ENCODE assay signal across 10 cellular contexts in the genomic region with DNA sequence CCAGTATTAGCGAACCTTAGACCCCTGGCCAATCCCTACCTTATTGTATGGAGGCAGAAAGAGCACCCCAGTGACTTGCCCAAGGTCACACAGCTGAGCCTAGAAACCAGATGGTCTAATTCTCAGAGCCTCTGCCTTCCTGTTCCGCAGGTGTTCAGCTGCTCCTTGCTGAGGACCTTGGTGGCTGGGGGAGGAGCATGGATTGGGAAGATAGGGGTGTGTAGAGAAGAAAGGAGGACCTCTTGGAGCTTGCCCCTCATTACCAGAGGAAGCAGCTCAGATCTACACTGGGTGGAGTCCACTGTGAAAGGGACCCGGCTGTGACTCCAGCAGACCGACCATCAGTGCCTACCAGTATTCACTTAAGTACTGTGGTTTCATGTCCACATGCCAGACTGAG. TPM values are rescaled to one million over a fixed set of nuclear protein-coding genes. Genes with fewer than 3 reads are reported as not detected.
DNase-seq lines count a peak whose midpoint lies in the region; ATAC-seq and TF ChIP-seq lines count a peak whose summit lies in the region.
"Had no signal": no experiment of that assay in that cellular context is flagged by ENCODE, and none has a peak within 500 bp of the region (broad histone marks: within the 10 kb centered on the region; RNA-seq: fewer than 3 reads in every experiment).

No MANE protein-coding gene starts in this region.

- no peak overlapping the region for H2BK120ac ChIP-seq in mesenchymal stem cell (ENCODE audit: low read depth, low read length)

- no peak overlapping the region for H3K23ac ChIP-seq in mesenchymal stem cell (ENCODE audit: low read length in 2 of 2)

- H2AFZ ChIP-seq in mesenchymal stem cell (ENCODE audit: low read depth, low read length) = no peak overlapping the region

- peaks cover 20% of the 10 kb centered on the region for H3K36me3 Mint-ChIP-seq in activated B cell treated with CpG ODN at 0.5 μM for 24 hours (ENCODE audit: low read depth)

- DNase-seq in right atrium auricular region (ENCODE audit: low spot score) = no peak
- DNase-seq in cardiac septum (ENCODE audit: low spot score) = no peak
- no peak for DNase-seq in activated B cell treated with CpG ODN at 0.5 μM for 24 hours
- no peak for DNase-seq in mesenchymal stem cell
- no peak for DNase-seq in upper lobe of right lung
- no peak for DNase-seq in GM13976 (ENCODE audit: low spot score)
- DNase-seq in LoVo (ENCODE audit: low spot score) = no peak
- DNase-seq: NCI-H1930 had no signal

- in situ Hi-C loops in GM13976 (cut with MboI; ENCODE audit: low sequenced_read_pairs, unreplicated experiment) = no loop called here

- H3K4ac ChIP-seq in mesenchymal stem cell (ENCODE audit: low read depth in 1 of 2, low read length in 2 of 2) = peak overlapping the region; percentile 12 to 13

- H3K9me3 Mint-ChIP-seq in activated B cell treated with CpG ODN at 0.5 μM for 24 hours = no peaks in the 10 kb centered on the region

- peak overlapping the region; percentile 27 for H3K27ac Mint-ChIP-seq in activated B cell treated with CpG ODN at 0.5 μM for 24 hours

- H2BK12ac ChIP-seq in mesenchymal stem cell (ENCODE audit: low read length in 2 of 2) = peak overlapping the region; percentile 31 to 32

- H3K4me2 ChIP-seq in mesenchymal stem cell (ENCODE audit: low read length, poor library complexity, severe bottlenecking) = peak overlapping the region; percentile 58

- no peak overlapping the region for H3K14ac ChIP-seq in mesenchymal stem cell (ENCODE audit: low read length in 2 of 2)

- H4K91ac ChIP-seq in mesenchymal stem cell (ENCODE audit: low read length) = peak overlapping the region; percentile 28

- no peak overlapping the region for H3K9ac ChIP-seq in mesenchymal stem cell (ENCODE audit: low read length)

- intact Hi-C loops in cardiac septum (cut with DNase I) = no loop called here
- intact Hi-C loops in activated B cell treated with CpG ODN at 0.5 μM for 24 hours (cut with micrococcal nuclease) = loop anchor here (1.0 kb wide), 4 partner anchors 13 to 226 kb away; a partner anchor contains a TSS
- intact Hi-C loops in upper lobe of right lung (cut with DNase I) = no loop called here

- no peaks in the 10 kb centered on the region for H3K27me3 Mint-ChIP-seq in activated B cell treated with CpG ODN at 0.5 μM for 24 hours

- H2BK5ac ChIP-seq in mesenchymal stem cell (ENCODE audit: low read depth, low read length, poor library complexity, severe bottlenecking) = no peak overlapping the region

- ATAC-seq in activated B cell treated with CpG ODN at 0.5 μM for 24 hours (ENCODE audit: low read depth) = no peak
- peak; percentile 8 for ATAC-seq in upper lobe of right lung
- no peak for ATAC-seq in HG03520 (IDR thresholded peaks at IDR 0.05; ENCODE audit: unreplicated experiment)

- no peak overlapping the region for H3K18ac ChIP-seq in mesenchymal stem cell (ENCODE audit: low read depth in 1 of 2, low read length in 2 of 2)

- no peak overlapping the region for H2BK15ac ChIP-seq in mesenchymal stem cell (ENCODE audit: low read depth, poor library complexity, severe bottlenecking)

- H3K36me3 ChIP-seq in right atrium auricular region (peaks cover 5% of the 10 kb centered on the region), mesenchymal stem cell (ENCODE audit: control insufficient read depth in 1 of 2, insufficient read depth in 2 of 2, low read depth in 1 of 2, low read length in 2 of 2) (peaks cover 8 to 30% of the 10 kb centered on the region in 2 experiments), upper lobe of right lung (peaks cover 11% of the 10 kb centered on the region)

- H3K9me3 ChIP-seq in right atrium auricular region (no peaks in the 10 kb centered on the region), mesenchymal stem cell (ENCODE audit: control insufficient read depth, low read length) (no peaks in the 10 kb centered on the region), upper lobe of right lung (no peaks in the 10 kb centered on the region)

- H3K79me1 ChIP-seq in mesenchymal stem cell (replicated peaks; ENCODE audit: low read length, poor library complexity, severe bottlenecking) = peaks cover 65% of the 10 kb centered on the region

- H3K4me3 ChIP-seq in right atrium auricular region = peak overlapping the region; percentile 57 to 58
- H3K4me3 ChIP-seq in mesenchymal stem cell (ENCODE audit: insufficient read depth in 1 of 2, low read depth in 1 of 2, low read length in 2 of 2) = peak overlapping the region; percentile 46 to 76
- peak overlapping the region; percentile 49 for H3K4me3 ChIP-seq in upper lobe of right lung

- TF ChIP-seq CTCF in right atrium auricular region (IDR thresholded peaks at IDR 0.05) (no peak), activated B cell treated with CpG ODN at 0.5 μM for 24 hours (IDR thresholded peaks at IDR 0.05) (no peak), upper lobe of right lung (IDR thresholded peaks at IDR 0.05) (no peak), GM13976 (IDR thresholded peaks at IDR 0.05; ENCODE audit: borderline replicate concordance, control extremely low read depth, extremely low read depth, insufficient read depth, missing control alignments) (no peak)

- peaks cover 0 to 16% of the 10 kb centered on the region in 2 donors for H3K4me1 ChIP-seq in right atrium auricular region
- peaks cover 20% of the 10 kb centered on the region for H3K4me1 ChIP-seq in mesenchymal stem cell (ENCODE audit: control insufficient read depth, insufficient read depth, low read depth, low read length)
- H3K4me1 ChIP-seq in upper lobe of right lung = peaks cover 31% of the 10 kb centered on the region

- peak overlapping the region; percentile 71 to 80 for H3K27ac ChIP-seq in right atrium auricular region
- no peak overlapping the region for H3K27ac ChIP-seq in mesenchymal stem cell (ENCODE audit: low read length, poor library complexity, severe bottlenecking)
- H3K27ac ChIP-seq in upper lobe of right lung = peak overlapping the region; percentile 6
- H3K27ac ChIP-seq: coronary artery had no signal

- POLR2A ChIA-PET in activated B cell treated with CpG ODN at 0.5 μM for 24 hours (lab: Charles Lee) = interaction anchor here (1.0 to 1.5 kb wide), 3 partner anchors 14 to 137 kb away, joined by 3 to 6 read pairs (median 5); no protein-coding TSS in a partner anchor

- peak overlapping the region; percentile 49 for H2AK5ac ChIP-seq in mesenchymal stem cell (ENCODE audit: low read length, severe bottlenecking)

- H4K8ac ChIP-seq in mesenchymal stem cell (ENCODE audit: low read length) = peak overlapping the region; percentile 92

- H3K4me1 Mint-ChIP-seq in activated B cell treated with CpG ODN at 0.5 μM for 24 hours = peaks cover 35% of the 10 kb centered on the region

- H3K27me3 ChIP-seq in right atrium auricular region (no peaks in the 10 kb centered on the region), mesenchymal stem cell (ENCODE audit: control insufficient read depth in 1 of 2, insufficient read depth in 1 of 2, low read length in 2 of 2) (no peaks in the 10 kb centered on the region), upper lobe of right lung (no peaks in the 10 kb centered on the region)

- peak overlapping the region; percentile 89 for H3K4me3 Mint-ChIP-seq in activated B cell treated with CpG ODN at 0.5 μM for 24 hours

- 87% methylated on average over 4 of the region's 4 CpGs for WGBS in mesenchymal stem cell

- CTCF ChIA-PET in activated B cell treated with CpG ODN at 0.5 μM for 24 hours (lab: Charles Lee) = no interaction called here

RNA-seq across cellular contexts. Expression of a gene that starts 15.2 kb away (rescaled TPM):
- total RNA-seq in right atrium auricular region (10 to 100 TPM in 1 of 2 donors, 1 to 10 TPM in 1; 9.3 to 20.2 TPM), cardiac septum (20.3 TPM), activated B cell treated with CpG ODN at 0.5 μM for 24 hours (37.8 and 40.7 TPM in 2 replicates), upper lobe of right lung (29.9 TPM)
- 23.4 TPM for polyA plus RNA-seq in mesenchymal stem cell (2013, experiment 1 of 2)
- 22.7 TPM for polyA plus RNA-seq in mesenchymal stem cell (2013, experiment 2 of 2)
